2 cellular contexts compared by ENCODE assay signal in genomic region chr3:112389961-112390360, GRCh38.
TF ChIP-seq lines count a peak whose summit lies in the region.

No MANE protein-coding gene starts in this region.

TF ChIP-seq in GM23338, 12 proteins besides CTCF, POLR2A, EP300 and RAD21:
- no peak for TF ChIP-seq STAT1 (IDR thresholded peaks at IDR 0.05; ENCODE audit: unreplicated experiment)
- TF ChIP-seq ETS1 (IDR thresholded peaks at IDR 0.05): no peak
- TF ChIP-seq POLR2AphosphoS5 (IDR thresholded peaks at IDR 0.05; ENCODE audit: low read depth): no peak
- TF ChIP-seq EZH2 (IDR thresholded peaks at IDR 0.05; ENCODE audit: low read depth, unreplicated experiment): no peak
- no peak for TF ChIP-seq NANOG (IDR thresholded peaks at IDR 0.05; ENCODE audit: borderline replicate concordance)
- no peak for TF ChIP-seq JUNB (IDR thresholded peaks at IDR 0.05; ENCODE audit: unreplicated experiment)
- no peak for TF ChIP-seq REST (IDR thresholded peaks at IDR 0.05; ENCODE audit: unreplicated experiment)
- TF ChIP-seq CREB1 (CRISPR knock-in tag; IDR thresholded peaks at IDR 0.05; ENCODE audit: low read depth): no peak
- no peak for TF ChIP-seq ZNF331 (CRISPR knock-in tag; IDR thresholded peaks at IDR 0.05; ENCODE audit: low read depth)
- no peak for TF ChIP-seq ZNF114 (CRISPR knock-in tag; IDR thresholded peaks at IDR 0.05)
- TF ChIP-seq EZH2phosphoT487 (IDR thresholded peaks at IDR 0.05; ENCODE audit: unreplicated experiment): no peak
- TF ChIP-seq ZNF462 (CRISPR knock-in tag; IDR thresholded peaks at IDR 0.05): no peak

TF ChIP-seq in H1, 55 proteins besides CTCF, POLR2A, EP300 and RAD21:
- TF ChIP-seq E2F6 (IDR thresholded peaks at IDR 0.05) (no peak), RXRA (IDR thresholded peaks at IDR 0.05; ENCODE audit: insufficient read depth, low read depth, low read length) (no peak), USF2 (IDR thresholded peaks at IDR 0.05; ENCODE audit: low read length) (no peak), NANOG (IDR thresholded peaks at IDR 0.05; ENCODE audit: insufficient read depth, low read depth, low read length, poor library complexity, severe bottlenecking) (no peak), BRCA1 (IDR thresholded peaks at IDR 0.05; ENCODE audit: low read depth, low read length) (no peak), SRF (IDR thresholded peaks at IDR 0.05; ENCODE audit: low read depth, low read length) (no peak), HDAC6 (IDR thresholded peaks at IDR 0.05; ENCODE audit: low read depth, low read length) (no peak), GABPA (IDR thresholded peaks at IDR 0.05; ENCODE audit: borderline replicate concordance, insufficient read depth, low read length) (no peak), MAFK (IDR thresholded peaks at IDR 0.05; ENCODE audit: low read depth, low read length) (no peak)
